ENCODE assay signal across 9 cellular contexts in genomic region chr19:6273701-6274601, GRCh38. TPM values are rescaled to one million over a fixed set of nuclear protein-coding genes. Genes with fewer than 3 reads are reported as not detected.
DNase-seq lines count a peak whose midpoint lies in the region; ATAC-seq and TF ChIP-seq lines count a peak whose summit lies in the region.
"Had no signal": no experiment of that assay in that cellular context is flagged by ENCODE, and none has a peak within 500 bp of the region (broad histone marks: within the 10 kb centered on the region; RNA-seq: fewer than 3 reads in every experiment).

No MANE protein-coding gene starts in this region.

- TF ChIP-seq CTCF in epithelial cell of esophagus (IDR thresholded peaks at IDR 0.05; ENCODE audit: insufficient read depth, low read depth, low read length, missing control alignments) (no peak), mucosa of descending colon (IDR thresholded peaks at IDR 0.05) (no peak), uterus (IDR thresholded peaks at IDR 0.05) (no peak)

- H3K9me3 ChIP-seq in mucosa of descending colon = no peaks in the 10 kb centered on the region
- H3K9me3 ChIP-seq in uterus = no peaks in the 10 kb centered on the region

- intact Hi-C loops in mucosa of descending colon (cut with DNase I, micrococcal nuclease) (no loop called here), uterus (cut with DNase I; ENCODE audit: low total_unique reads) (loop anchor here (5.0 kb wide), 1 partner anchor 37 kb away; no protein-coding TSS in a partner anchor)

- peak overlapping the region; percentile 92 to 93 for H3K27ac ChIP-seq in uterus

- peaks cover 13% of the 10 kb centered on the region in 2 donors for H3K36me3 Mint-ChIP-seq in activated naive CD4-positive, alpha-beta T cell treated with anti-CD3 and anti-CD28 coated beads, Interleukin-2, amount 50 U/mL, for 72 hours

- no peaks in the 10 kb centered on the region for H3K9me3 Mint-ChIP-seq in activated naive CD4-positive, alpha-beta T cell treated with anti-CD3 and anti-CD28 coated beads, Interleukin-2, amount 50 U/mL, for 72 hours

- H3K4me3 ChIP-seq in epithelial cell of esophagus (ENCODE audit: low read length) (peak overlapping the region; percentile 4), mucosa of descending colon (no peak overlapping the region), uterus (peak overlapping the region; percentile 1 to 20)

- DNase-seq in GF-D8 (lab: John Stamatoyannopoulos, UW) (peak; percentile 72), epithelial cell of esophagus (ENCODE audit: low read depth) (peak; percentile 78), mucosa of descending colon (peak; percentile 52 to 80 (median 54)), uterus (peak; percentile 77 to 82)
- no peak for DNase-seq in activated naive CD4-positive, alpha-beta T cell treated with anti-CD3 and anti-CD28 coated beads, Interleukin-2, amount 50 U/mL, for 72 hours (ENCODE audit: low spot score in 2 of 2)

- H3K36me3 ChIP-seq in mucosa of descending colon (ENCODE audit: low read depth) = no peaks in the 10 kb centered on the region
- no peaks in the 10 kb centered on the region for H3K36me3 ChIP-seq in uterus

- TF ChIP-seq POLR2A in uterus (IDR thresholded peaks at IDR 0.05) = no peak

- no peaks in the 10 kb centered on the region for H3K27me3 ChIP-seq in uterus

- peak overlapping the region in 1 of 2 donors; percentile 66 for H3K27ac Mint-ChIP-seq in activated naive CD4-positive, alpha-beta T cell treated with anti-CD3 and anti-CD28 coated beads, Interleukin-2, amount 50 U/mL, for 72 hours

- peaks cover 42% of the 10 kb centered on the region for H3K4me1 ChIP-seq in mucosa of descending colon (ENCODE audit: low read depth)
- H3K4me1 ChIP-seq in uterus = peaks cover 30 to 47% of the 10 kb centered on the region in 2 donors

- ATAC-seq in mucosa of descending colon (peak; percentile 55), HG02678 (IDR thresholded peaks at IDR 0.05; ENCODE audit: unreplicated experiment) (no peak), HG03196 (IDR thresholded peaks at IDR 0.05; ENCODE audit: unreplicated experiment) (no peak)
- no peak for ATAC-seq in activated naive CD4-positive, alpha-beta T cell treated with anti-CD3 and anti-CD28 coated beads, Interleukin-2, amount 50 U/mL, for 72 hours
- ATAC-seq: HCT116 had no signal

TF ChIP-seq in PFSK-1, 5 proteins besides CTCF, POLR2A, EP300 and RAD21:
- TF ChIP-seq SIN3A (IDR thresholded peaks at IDR 0.05; ENCODE audit: borderline replicate concordance, insufficient read depth, low read length) (peak; percentile 88; the same call in 1 of the 2 replicates), POLR2AphosphoS5 (IDR thresholded peaks at IDR 0.05; ENCODE audit: low read depth, low read length) (peak; percentile 33; the same call in 1 of the 2 replicates), FOXP2 (optimal IDR thresholded peaks at IDR 0.05; ENCODE audit: borderline replicate concordance, extremely low read depth, extremely low read length, insufficient read depth) (peak; percentile 95), TAF1 (IDR thresholded peaks at IDR 0.05; ENCODE audit: borderline replicate concordance, insufficient read depth, low read length) (peak; percentile 48; the same call in 1 of the 2 replicates), REST (IDR thresholded peaks at IDR 0.05; ENCODE audit: insufficient read depth in 1 of 2, low read depth in 2 of 2, low read length in 2 of 2) (peak in 1 of 2 experiments; percentile 58; a peak in 1 of 4 replicates)

RNA-seq across cellular contexts. Expression of gene MLLT1, which starts 5.8 kb away (rescaled TPM):
- 68.6 TPM for polyA plus RNA-seq in PFSK-1 (2012; ENCODE audit: insufficient read length, low read depth)
- total RNA-seq in mucosa of descending colon (10 to 100 TPM; 32.5 to 75.3 (median 33.7) TPM), uterus (100 to 1,000 TPM in 1 of 4 donors, 10 to 100 TPM in 2, 1 to 10 TPM in 1; 5.9 to 103 (median 13.3) TPM)
- total RNA-seq in activated naive CD4-positive, alpha-beta T cell treated with anti-CD3 and anti-CD28 coated beads, Interleukin-2, amount 50 U/mL, for 72 hours = 10 to 100 TPM; 31.8 to 48.2 TPM

RNA-seq across cellular contexts. Expression of gene ACER1, which starts 59.5 kb away (rescaled TPM):
- polyA plus RNA-seq in PFSK-1 (2012; ENCODE audit: insufficient read length, low read depth) = not detected
- total RNA-seq in mucosa of descending colon (not detected), uterus (under 1 TPM in 1 of 4 donors, not detected in 3; 0.61 TPM)
- under 1 TPM in 1 of 2 donors, not detected in 1; 0.52 TPM for total RNA-seq in activated naive CD4-positive, alpha-beta T cell treated with anti-CD3 and anti-CD28 coated beads, Interleukin-2, amount 50 U/mL, for 72 hours

Comparison
In these comparisons a context has a peak if more than half of its experiments do, and no peak if none do; other contexts are left out.
1. DNase-seq: peak in GF-D8 (single experiment), epithelial cell of esophagus (single experiment), mucosa of descending colon (3 of 3) and uterus (2 of 2); none in activated naive CD4-positive, alpha-beta T cell treated with anti-CD3 and anti-CD28 coated beads, Interleukin-2, amount 50 U/mL, for 72 hours (0 of 2).